Comparison of ENCODE assay signal across 4 cellular contexts in the genomic region with DNA sequence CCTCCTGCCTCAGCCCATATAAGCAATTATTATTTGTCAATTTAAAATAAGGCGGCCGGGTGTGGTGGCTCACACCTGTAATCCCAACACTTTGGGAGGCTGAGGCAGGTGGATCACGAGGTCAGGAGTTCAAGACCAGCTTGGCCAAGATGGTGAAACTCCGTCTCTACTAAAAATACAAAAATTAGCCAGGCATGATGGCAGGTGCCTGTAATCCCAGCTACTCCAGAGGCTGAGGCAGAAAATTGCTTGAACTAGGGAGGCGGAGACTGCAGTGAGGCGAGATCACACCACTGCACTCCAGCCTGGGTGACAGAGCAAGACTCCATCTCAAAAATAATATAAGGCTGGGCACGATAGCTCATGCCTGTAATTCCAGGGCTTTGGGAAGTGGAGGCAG. TPM values are rescaled to one million over a fixed set of nuclear protein-coding genes. Genes with fewer than 3 reads are reported as not detected.
"Had no signal": no experiment of that assay in that cellular context is flagged by ENCODE, and none has a peak within 500 bp of the region (broad histone marks: within the 10 kb centered on the region; RNA-seq: fewer than 3 reads in every experiment).

No MANE protein-coding gene starts in this region.

RNA-seq across cellular contexts. Expression of gene SLC7A9, which starts 12.7 kb away (rescaled TPM):
- total RNA-seq: HT1080, IMR-90, K562 had no signal
- polyA plus RNA-seq: IgD-negative memory B cell, IMR-90, K562 had no signal
